In the genomic region with DNA sequence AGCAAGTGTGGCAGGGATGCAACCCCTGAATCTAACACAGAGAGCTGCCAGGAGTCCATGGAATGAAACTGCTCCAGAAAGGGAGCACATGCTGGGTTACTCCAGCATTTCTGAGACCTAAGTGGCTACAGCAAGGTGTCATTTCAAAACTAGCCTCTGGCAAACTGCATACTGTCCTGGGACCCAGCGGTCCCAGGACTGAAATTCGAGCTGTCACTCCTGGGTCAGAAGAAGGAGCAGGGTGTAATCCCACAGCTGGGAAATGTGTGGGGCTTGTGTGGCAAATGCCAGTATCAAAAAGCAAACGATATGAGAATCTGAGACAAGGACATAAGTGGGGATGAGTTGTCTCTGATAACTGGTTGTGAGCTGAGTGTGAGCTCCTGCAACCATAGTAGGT, we compare ENCODE assay signal across 7 cellular contexts.
"Had no signal": no experiment of that assay in that cellular context is flagged by ENCODE, and none has a peak within 500 bp of the region (broad histone marks: within the 10 kb centered on the region; RNA-seq: fewer than 3 reads in every experiment).

No MANE protein-coding gene starts in this region.

- H3K27ac Mint-ChIP-seq: IgD-negative memory B cell had no signal

- H3K27me3 Mint-ChIP-seq: IgD-negative memory B cell had no signal

- H3K4me3 Mint-ChIP-seq: IgD-negative memory B cell had no signal

- H3K27ac ChIP-seq: HL-60, KMS-11 had no signal

- H3K9ac ChIP-seq: KMS-11 had no signal

- ATAC-seq: HepG2, K562 had no signal

- H3K4me1 Mint-ChIP-seq: IgD-negative memory B cell had no signal

- H3K4me3 ChIP-seq: K562 had no signal

- DNase-seq: KBM-7, KG1 had no signal
